15 cellular contexts compared by ENCODE assay signal in genomic region chr1:174971466-174971865, GRCh38. TPM values are rescaled to one million over a fixed set of nuclear protein-coding genes. Genes with fewer than 3 reads are reported as not detected.
DNase-seq lines count a peak whose midpoint lies in the region; TF ChIP-seq lines count a peak whose summit lies in the region.
"Had no signal": no experiment of that assay in that cellular context is flagged by ENCODE, and none has a peak within 500 bp of the region (broad histone marks: within the 10 kb centered on the region; RNA-seq: fewer than 3 reads in every experiment).

No MANE protein-coding gene starts in this region.

- H3K27me3 Mint-ChIP-seq in activated CD4-positive, alpha-beta T cell treated with anti-CD3 and anti-CD28 coated beads, Interleukin-2, amount 10 ng/mL, durations not matched to agents 7 days and 5 days, result no peaks in the 10 kb centered on the region

- H3K4me3 ChIP-seq in Loucy (ENCODE audit: low read length, poor library complexity, severe bottlenecking) (no peak overlapping the region), dorsolateral prefrontal cortex (no peak overlapping the region), neutrophil (ENCODE audit: low read depth in 1 of 2, low read length in 1 of 2) (peak overlapping the region in 1 of 2 experiments; percentile 16)
- H3K4me3 ChIP-seq: A549 had no signal

- POLR2A ChIA-PET in activated CD4-positive, alpha-beta T cell treated with anti-CD3 and anti-CD28 coated beads, Interleukin-2, amount 10 ng/mL, durations not matched to agents 7 days and 5 days (lab: Charles Lee), result no interaction called here

- H4K20me1 ChIP-seq in Loucy (ENCODE audit: insufficient read depth, low read length, poor library complexity, severe bottlenecking), result no peaks in the 10 kb centered on the region

- H3K27ac ChIP-seq in dorsolateral prefrontal cortex (peak overlapping the region in 33 of 59 donors; percentile 1 to 72 (median 45)), neutrophil (peak overlapping the region; percentile 67)
- H3K27ac ChIP-seq: A549, RWPE1 had no signal

- H3K27me3 ChIP-seq in Loucy (ENCODE audit: insufficient read depth, low read length, poor library complexity, severe bottlenecking) (no peaks in the 10 kb centered on the region), dorsolateral prefrontal cortex (no peaks in the 10 kb centered on the region), neutrophil (no peaks in the 10 kb centered on the region)

- H3K4me1 ChIP-seq in Loucy (ENCODE audit: insufficient read depth, low read length, poor library complexity, severe bottlenecking), result peaks cover 42% of the 10 kb centered on the region
- peaks cover 40 to 42% of the 10 kb centered on the region in 2 experiments for H3K4me1 ChIP-seq in neutrophil (ENCODE audit: control insufficient read depth in 1 of 2, insufficient read depth in 1 of 2, low read depth in 1 of 2, low read length in 1 of 2)

- no peaks in the 10 kb centered on the region for H3K79me2 ChIP-seq in Loucy (ENCODE audit: insufficient read depth, low read length)

- no peaks in the 10 kb centered on the region for H3K9me3 ChIP-seq in Loucy (ENCODE audit: insufficient read depth, low read depth, low read length)
- no peaks in the 10 kb centered on the region for H3K9me3 ChIP-seq in neutrophil
- H3K9me3 ChIP-seq: A549 had no signal

- H3K9me3 Mint-ChIP-seq in activated CD4-positive, alpha-beta T cell treated with anti-CD3 and anti-CD28 coated beads, Interleukin-2, amount 10 ng/mL, durations not matched to agents 7 days and 5 days, result no peaks in the 10 kb centered on the region

- no peaks in the 10 kb centered on the region for H3F3A ChIP-seq in Loucy (ENCODE audit: low read depth)

- H3K4me3 Mint-ChIP-seq in activated CD4-positive, alpha-beta T cell treated with anti-CD3 and anti-CD28 coated beads, Interleukin-2, amount 10 ng/mL, durations not matched to agents 7 days and 5 days, result peak overlapping the region; percentile 42

- peaks cover 51% of the 10 kb centered on the region for H3K36me3 Mint-ChIP-seq in activated CD4-positive, alpha-beta T cell treated with anti-CD3 and anti-CD28 coated beads, Interleukin-2, amount 10 ng/mL, durations not matched to agents 7 days and 5 days (ENCODE audit: low read depth)

- H2AFZ ChIP-seq in Loucy (ENCODE audit: low read length), result no peak overlapping the region

- CTCF ChIA-PET in activated CD4-positive, alpha-beta T cell treated with anti-CD3 and anti-CD28 coated beads, Interleukin-2, amount 10 ng/mL, durations not matched to agents 7 days and 5 days (lab: Charles Lee), result interaction anchor here (0.6 to 1.1 kb wide), 2 partner anchors 11 to 42 kb away, joined by 3 read pairs; no protein-coding TSS in a partner anchor

- H3K4me2 ChIP-seq in Loucy (ENCODE audit: low read depth, low read length, poor library complexity, severe bottlenecking), result peak overlapping the region; percentile 27
- H3K4me2 ChIP-seq: A549 had no signal

- H3K36me3 ChIP-seq in Loucy (ENCODE audit: insufficient read depth, low read length) (no peaks in the 10 kb centered on the region), neutrophil (peaks cover 27% of the 10 kb centered on the region)

- peaks cover 70% of the 10 kb centered on the region for H3K4me1 Mint-ChIP-seq in activated CD4-positive, alpha-beta T cell treated with anti-CD3 and anti-CD28 coated beads, Interleukin-2, amount 10 ng/mL, durations not matched to agents 7 days and 5 days

- H3K9ac ChIP-seq in Loucy (ENCODE audit: low read depth, low read length, poor library complexity, severe bottlenecking), result no peak overlapping the region

- peak overlapping the region; percentile 79 for H3K27ac Mint-ChIP-seq in activated CD4-positive, alpha-beta T cell treated with anti-CD3 and anti-CD28 coated beads, Interleukin-2, amount 10 ng/mL, durations not matched to agents 7 days and 5 days

- TF ChIP-seq CTCF in Loucy (conservative IDR thresholded peaks at IDR 0.05; ENCODE audit: low read length) (no peak), dorsolateral prefrontal cortex (IDR thresholded peaks at IDR 0.05 in 54 of 56, conservative IDR thresholded peaks at IDR 0.05 in 2 of 56; ENCODE audit: low read depth in 1 of 56, partially characterized antibody in 56 of 56) (no peak), neutrophil (IDR thresholded peaks at IDR 0.05) (no peak)

- DNase-seq in activated CD4-positive, alpha-beta T cell treated with anti-CD3 and anti-CD28 coated beads, Interleukin-2, amount 10 ng/mL, durations not matched to agents 7 days and 5 days, result no peak
- no peak for DNase-seq in activated CD4-positive, alpha-beta T cell treated with anti-CD3 and anti-CD28 coated beads, Interleukin-2, amount 50 U/mL, for 1 hour
- DNase-seq in dorsolateral prefrontal cortex (no peak), NCI-H748 (lab: John Stamatoyannopoulos, UW; ENCODE audit: unreplicated experiment) (no peak), NCI-H1436 (lab: John Stamatoyannopoulos, UW) (no peak)
- DNase-seq in effector CD8-positive, alpha-beta T cell (lab: John Stamatoyannopoulos, UW), result no peak
- DNase-seq: activated gamma-delta T cell, hippocampal formation, left cardiac atrium, NCI-H2029, NCI-H526 treated with DMSO at 0.1 percent for 48 hours had no signal

- intact Hi-C loops in dorsolateral prefrontal cortex (cut with DNase I), result loop anchor here in 1 of 2 donors (10.0 kb wide), 1 partner anchor 97 kb away; no protein-coding TSS in a partner anchor

- H3K9me2 ChIP-seq in Loucy (replicated peaks; ENCODE audit: low read depth, low read length), result no peaks in the 10 kb centered on the region

RNA-seq across cellular contexts. Expression of gene CACYBP, which starts 28.3 kb away (rescaled TPM):
- 100 to 1,000 TPM; 198 to 207 TPM for total RNA-seq in activated CD4-positive, alpha-beta T cell treated with anti-CD3 and anti-CD28 coated beads, Interleukin-2, amount 10 ng/mL, durations not matched to agents 7 days and 5 days
- 100 to 1,000 TPM in 118 of 120 experiments, 10 to 100 TPM in 2; 71.5 to 387 (median 202) TPM for total RNA-seq in dorsolateral prefrontal cortex

RNA-seq across cellular contexts. Expression of gene MRPS14, which starts 51.8 kb away (rescaled TPM):
- total RNA-seq in activated CD4-positive, alpha-beta T cell treated with anti-CD3 and anti-CD28 coated beads, Interleukin-2, amount 10 ng/mL, durations not matched to agents 7 days and 5 days, result 10 to 100 TPM; 34.5 to 34.6 TPM
- total RNA-seq in dorsolateral prefrontal cortex, result 10 to 100 TPM; 23.2 to 47.2 (median 33.2) TPM
